1 cellular context compared by ENCODE assay signal in genomic region chr6:24891004-24891403, GRCh38.
TF ChIP-seq lines count a peak whose summit lies in the region.

No MANE protein-coding gene starts in this region.

TF ChIP-seq in IMR-90, 13 proteins besides CTCF, POLR2A, EP300 and RAD21 (continued from another document):
- TF ChIP-seq ELK1 (IDR thresholded peaks at IDR 0.05; ENCODE audit: borderline replicate concordance, low read depth, low read length) (no peak), SMC3 (IDR thresholded peaks at IDR 0.05; ENCODE audit: low read depth, low read length) (no peak), CEBPB (IDR thresholded peaks at IDR 0.05; ENCODE audit: low read depth, low read length) (no peak), USF2 (IDR thresholded peaks at IDR 0.05; ENCODE audit: low read depth, low read length) (no peak), CHD1 (IDR thresholded peaks at IDR 0.05; ENCODE audit: low read depth, low read length) (no peak), MAFK (IDR thresholded peaks at IDR 0.05; ENCODE audit: low read depth, low read length) (no peak), RFX5 (IDR thresholded peaks at IDR 0.05; ENCODE audit: low read depth, low read length) (no peak), MAZ (IDR thresholded peaks at IDR 0.05; ENCODE audit: borderline replicate concordance, low read depth, low read length) (no peak)
